Comparison of ENCODE assay signal across 13 cellular contexts in genomic region chr11:36421546-36422155, GRCh38.
DNase-seq lines count a peak whose midpoint lies in the region; ATAC-seq and TF ChIP-seq lines count a peak whose summit lies in the region.
"Had no signal": no experiment of that assay in that cellular context is flagged by ENCODE, and none has a peak within 500 bp of the region (broad histone marks: within the 10 kb centered on the region; RNA-seq: fewer than 3 reads in every experiment).

No MANE protein-coding gene starts in this region.

- no peaks in the 10 kb centered on the region for H3K9me3 Mint-ChIP-seq in CD4-positive, alpha-beta memory T cell
- no peaks in the 10 kb centered on the region for H3K9me3 Mint-ChIP-seq in GM23338
- H3K9me3 Mint-ChIP-seq: neural crest cell had no signal

- peak overlapping the region; percentile 90 for H2BK5ac ChIP-seq in trophoblast cell (ENCODE audit: low read depth, low read length, poor library complexity)

- 100% methylated on average over 1 of the region's 6 CpGs for WGBS in trophoblast cell (ENCODE audit: extremely low coverage, insufficient coverage, insufficient read length)

- no peak for TF ChIP-seq CTCF in Loucy (conservative IDR thresholded peaks at IDR 0.05; ENCODE audit: low read length)
- no peak for TF ChIP-seq CTCF in choroid plexus epithelial cell (conservative IDR thresholded peaks at IDR 0.05; ENCODE audit: low read depth, low read length)
- TF ChIP-seq CTCF in dorsolateral prefrontal cortex (IDR thresholded peaks at IDR 0.05 in 54 of 56, conservative IDR thresholded peaks at IDR 0.05 in 2 of 56; ENCODE audit: low read depth in 1 of 56, partially characterized antibody in 56 of 56): no peak
- no peak for TF ChIP-seq CTCF in GM23338 (conservative IDR thresholded peaks at IDR 0.05; ENCODE audit: low read depth in 2 of 2)

- peaks cover 69% of the 10 kb centered on the region for H3K4me1 ChIP-seq in CD4-positive, alpha-beta memory T cell (ENCODE audit: insufficient read depth, low read length)
- H3K4me1 ChIP-seq in Loucy (ENCODE audit: insufficient read depth, low read length, poor library complexity, severe bottlenecking) (peaks cover 42% of the 10 kb centered on the region), trophoblast cell (ENCODE audit: control insufficient read depth in 1 of 2, insufficient read depth in 2 of 2, low read length in 2 of 2) (peaks cover 16% of the 10 kb centered on the region in 2 experiments), GM23338 (ENCODE audit: insufficient read depth) (no peaks in the 10 kb centered on the region)

- no peaks in the 10 kb centered on the region for H3K9me3 ChIP-seq in CD4-positive, alpha-beta memory T cell (ENCODE audit: control insufficient read depth in 1 of 2, low read length in 2 of 2)
- H3K9me3 ChIP-seq in Loucy (ENCODE audit: insufficient read depth, low read depth, low read length) (no peaks in the 10 kb centered on the region), trophoblast cell (ENCODE audit: insufficient read depth, low read depth, low read length) (peaks cover 2% of the 10 kb centered on the region)
- H3K9me3 ChIP-seq: sigmoid colon, tibial artery had no signal

- DNase-seq in CD4-positive, alpha-beta memory T cell: no peak
- peak; percentile 36 for DNase-seq in choroid plexus epithelial cell (ENCODE audit: low read depth)
- no peak for DNase-seq in trophoblast cell
- no peak for DNase-seq in dorsolateral prefrontal cortex
- no peak for DNase-seq in NCI-H1417 treated with DMSO at 0.1 percent for 48 hours (lab: John Stamatoyannopoulos, UW)
- DNase-seq in DMS114 treated with DMSO at 0.1 percent for 48 hours (lab: John Stamatoyannopoulos, UW; ENCODE audit: unreplicated experiment): no peak
- DNase-seq in GM23338 (ENCODE audit: low spot score): no peak
- DNase-seq: activated CD4-positive, alpha-beta T cell treated with anti-CD3 and anti-CD28 coated beads, Interleukin-2, amount 50 U/mL, for 48 hours; NCI-H2081 treated with DMSO at 0.1 percent for 48 hours; sigmoid colon; tibial artery had no signal

- H3K9ac ChIP-seq in Loucy (ENCODE audit: low read depth, low read length, poor library complexity, severe bottlenecking): no peak overlapping the region
- H3K9ac ChIP-seq in trophoblast cell (ENCODE audit: low read length): no peak overlapping the region

- H4K20me1 ChIP-seq in Loucy (ENCODE audit: insufficient read depth, low read length, poor library complexity, severe bottlenecking) (peaks cover 15% of the 10 kb centered on the region), GM23338 (replicated peaks; ENCODE audit: insufficient read depth) (no peaks in the 10 kb centered on the region)

- H3K4me2 ChIP-seq in Loucy (ENCODE audit: low read depth, low read length, poor library complexity, severe bottlenecking): peak overlapping the region; percentile 43
- H3K4me2 ChIP-seq in trophoblast cell (ENCODE audit: low read length): no peak overlapping the region
- H3K4me2 ChIP-seq in GM23338: no peak overlapping the region

- peak overlapping the region; percentile 91 for H4K91ac ChIP-seq in trophoblast cell (ENCODE audit: low read depth, low read length)

- H3K4me3 ChIP-seq in CD4-positive, alpha-beta memory T cell (ENCODE audit: low read length in 2 of 2): no peak overlapping the region
- H3K4me3 ChIP-seq in Loucy (ENCODE audit: low read length, poor library complexity, severe bottlenecking) (no peak overlapping the region), choroid plexus epithelial cell (ENCODE audit: low read depth, low read length) (no peak overlapping the region), trophoblast cell (ENCODE audit: low read depth, low read length) (no peak overlapping the region), dorsolateral prefrontal cortex (no peak overlapping the region), GM23338 (no peak overlapping the region)
- H3K4me3 ChIP-seq: sigmoid colon, tibial artery had no signal

- peaks cover 34 to 81% (median 62%) of the 10 kb centered on the region in 4 donors for H3K4me1 Mint-ChIP-seq in CD4-positive, alpha-beta memory T cell
- 0 out of 3 replicates have a peak, but pooled peaks cover 4% of the 10 kb centered on the region for H3K4me1 Mint-ChIP-seq in GM23338

- H2AFZ ChIP-seq in Loucy (ENCODE audit: low read length) (no peak overlapping the region), trophoblast cell (ENCODE audit: insufficient read depth, low read length, poor library complexity) (no peak overlapping the region), GM23338 (no peak overlapping the region)

- peaks cover 37 to 52% of the 10 kb centered on the region in 2 donors for H3K36me3 Mint-ChIP-seq in CD4-positive, alpha-beta memory T cell
- no peaks in the 10 kb centered on the region; the same call in 2 of the 3 replicates for H3K36me3 Mint-ChIP-seq in GM23338 (ENCODE audit: low read depth)

- H3K18ac ChIP-seq in trophoblast cell (ENCODE audit: low read length): peak overlapping the region; percentile 93

- H3K9me2 ChIP-seq in Loucy (replicated peaks; ENCODE audit: low read depth, low read length): no peaks in the 10 kb centered on the region
- H3K9me2 ChIP-seq in GM23338 (ENCODE audit: insufficient read depth): no peaks in the 10 kb centered on the region

- no peak overlapping the region for H3K4ac ChIP-seq in trophoblast cell (ENCODE audit: low read depth, low read length)

- ATAC-seq in GM23338: no peak

- no peak overlapping the region for H3K27ac ChIP-seq in CD4-positive, alpha-beta memory T cell (ENCODE audit: low read depth, low read length)
- peak overlapping the region; percentile 84 for H3K27ac ChIP-seq in trophoblast cell (ENCODE audit: low read depth, low read length)
- H3K27ac ChIP-seq in dorsolateral prefrontal cortex: peak overlapping the region in 7 of 59 donors; percentile 5 to 57 (median 16)
- no peak overlapping the region for H3K27ac ChIP-seq in GM23338 (ENCODE audit: low read depth)
- H3K27ac ChIP-seq: tibial artery had no signal

- peak overlapping the region; percentile 49 for H2AK5ac ChIP-seq in trophoblast cell (ENCODE audit: low read length)

- CTCF ChIA-PET in CD4-positive, alpha-beta memory T cell (lab: Charles Lee; ENCODE audit: partially characterized antibody): interaction anchor here (0.7 to 3.4 kb wide), 7 partner anchors 11 to 71 kb away, joined by 3 to 21 read pairs (median 4); no protein-coding TSS in a partner anchor

- no peak overlapping the region for H4K12ac ChIP-seq in trophoblast cell (ENCODE audit: low read depth, low read length)

- peak overlapping the region; percentile 99 for H2BK12ac ChIP-seq in trophoblast cell (ENCODE audit: low read length)

- peak overlapping the region; percentile 80 for H3K14ac ChIP-seq in trophoblast cell (ENCODE audit: low read length)

- H3K27ac Mint-ChIP-seq in CD4-positive, alpha-beta memory T cell: peak overlapping the region; percentile 77 to 93 (median 85)
- H3K27ac Mint-ChIP-seq in GM23338: no peak overlapping the region

- H3K27me3 ChIP-seq in CD4-positive, alpha-beta memory T cell (ENCODE audit: insufficient read depth, low read length): no peaks in the 10 kb centered on the region
- H3K27me3 ChIP-seq in Loucy (ENCODE audit: insufficient read depth, low read length, poor library complexity, severe bottlenecking): no peaks in the 10 kb centered on the region
- no peaks in the 10 kb centered on the region for H3K27me3 ChIP-seq in trophoblast cell (ENCODE audit: insufficient read depth, low read length)
- H3K27me3 ChIP-seq in dorsolateral prefrontal cortex: no peaks in the 10 kb centered on the region
- H3K27me3 ChIP-seq in GM23338 (ENCODE audit: insufficient read depth): no peaks in the 10 kb centered on the region
- H3K27me3 ChIP-seq: sigmoid colon, tibial artery had no signal

- no peak overlapping the region for H3K23ac ChIP-seq in trophoblast cell (ENCODE audit: low read length)

- H3K4me3 Mint-ChIP-seq in CD4-positive, alpha-beta memory T cell: peak overlapping the region in 7 of 8 donors; percentile 60 to 86 (median 68)
- H3K4me3 Mint-ChIP-seq in GM23338: no peak overlapping the region
- H3K4me3 Mint-ChIP-seq: neural crest cell had no signal

- intact Hi-C loops in CD4-positive, alpha-beta memory T cell (cut with micrococcal nuclease): loop anchor here (5.0 kb wide), 3 partner anchors 44 to 134 kb away; partner anchors contain the start of gene COMMD9
- intact Hi-C loops in dorsolateral prefrontal cortex (cut with DNase I): no loop called here

- peak overlapping the region; percentile 91 for H2BK120ac ChIP-seq in trophoblast cell (ENCODE audit: insufficient read depth, low read length, poor library complexity)

- H3F3A ChIP-seq in Loucy (ENCODE audit: low read depth) (peaks cover 2% of the 10 kb centered on the region; the same call in 1 of the 2 replicates), GM23338 (replicated peaks; ENCODE audit: low read depth) (no peaks in the 10 kb centered on the region)

- H4K8ac ChIP-seq in trophoblast cell (ENCODE audit: low read depth, low read length): peak overlapping the region; percentile 35

- no peaks in the 10 kb centered on the region for H3K36me3 ChIP-seq in CD4-positive, alpha-beta memory T cell (ENCODE audit: insufficient read depth, low read length)
- H3K36me3 ChIP-seq in Loucy (ENCODE audit: insufficient read depth, low read length): peaks cover 93% of the 10 kb centered on the region
- H3K36me3 ChIP-seq in trophoblast cell (ENCODE audit: control insufficient read depth in 1 of 2, insufficient read depth in 2 of 2, low read length in 2 of 2): peaks cover 4 to 11% of the 10 kb centered on the region in 2 experiments
- H3K36me3 ChIP-seq in GM23338 (ENCODE audit: insufficient read depth): no peaks in the 10 kb centered on the region
- H3K36me3 ChIP-seq: sigmoid colon, tibial artery had no signal

- no peaks in the 10 kb centered on the region for H3K27me3 Mint-ChIP-seq in CD4-positive, alpha-beta memory T cell
- peaks cover 2% of the 10 kb centered on the region for H3K27me3 Mint-ChIP-seq in GM23338 (ENCODE audit: insufficient read depth, low read depth, poor library complexity)

- peaks cover 18% of the 10 kb centered on the region for H3K79me1 ChIP-seq in trophoblast cell (ENCODE audit: low read length)

- POLR2A ChIA-PET in CD4-positive, alpha-beta memory T cell (lab: Charles Lee; ENCODE audit: partially characterized antibody): interaction anchor here (0.6 to 6.1 kb wide), 7 partner anchors 10 to 69 kb away, joined by 3 to 87 read pairs (median 10); no protein-coding TSS in a partner anchor

- H3K79me2 ChIP-seq in Loucy (ENCODE audit: insufficient read depth, low read length) (peaks cover 93% of the 10 kb centered on the region), trophoblast cell (ENCODE audit: control insufficient read depth, insufficient read depth, low read length, poor library complexity) (peaks cover 3% of the 10 kb centered on the region), GM23338 (replicated peaks; ENCODE audit: insufficient read depth) (no peaks in the 10 kb centered on the region)

TF ChIP-seq in GM23338, 12 proteins besides CTCF, POLR2A, EP300 and RAD21 (continues in another document):
- no peak for TF ChIP-seq POLR2AphosphoS5 (IDR thresholded peaks at IDR 0.05; ENCODE audit: low read depth)
- TF ChIP-seq EZH2 (IDR thresholded peaks at IDR 0.05; ENCODE audit: low read depth, unreplicated experiment): no peak
- TF ChIP-seq ZNF114 (CRISPR knock-in tag; IDR thresholded peaks at IDR 0.05): no peak
